Comparison of ENCODE assay signal across 1 cellular context in the genomic region with DNA sequence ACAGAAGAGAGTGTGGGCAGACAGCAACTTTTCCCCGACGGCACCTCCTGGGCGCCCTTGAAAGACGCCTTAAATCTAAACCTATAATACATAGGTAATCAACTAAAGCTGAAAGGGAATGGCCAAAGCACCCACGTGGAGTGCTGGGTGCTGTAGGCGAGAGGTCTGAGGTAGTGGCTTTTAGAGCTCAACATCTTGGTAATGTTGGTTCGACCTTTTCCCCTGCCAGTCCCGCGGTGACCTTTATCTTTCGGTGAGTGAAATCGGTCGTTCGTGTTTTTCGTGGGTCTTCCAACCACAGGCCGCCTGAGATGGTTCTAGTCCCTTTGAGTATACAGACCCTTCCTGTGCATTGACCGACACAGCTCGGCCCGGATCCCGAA.
TF ChIP-seq lines count a peak whose summit lies in the region.

No MANE protein-coding gene starts in this region.

TF ChIP-seq in K562, 482 proteins besides CTCF, POLR2A, EP300 and RAD21:
- TF ChIP-seq STAT6 (CRISPR knock-in tag; IDR thresholded peaks at IDR 0.05) (no peak), ZNF518B (CRISPR knock-in tag; IDR thresholded peaks at IDR 0.05) (no peak), KAT2B (IDR thresholded peaks at IDR 0.05; ENCODE audit: low read depth, low read length) (no peak), MIER1 (IDR thresholded peaks at IDR 0.05; ENCODE audit: low read depth) (no peak), ZZZ3 (IDR thresholded peaks at IDR 0.05) (no peak), ZNF717 (CRISPR knock-in tag; IDR thresholded peaks at IDR 0.05) (no peak), SMC3 (conservative IDR thresholded peaks at IDR 0.05; ENCODE audit: insufficient read depth, low read depth, low read length) (no peak), RHOXF2B (CRISPR knock-in tag; conservative IDR thresholded peaks at IDR 0.05) (no peak), PKNOX1 (IDR thresholded peaks at IDR 0.05) (no peak), WHSC1 (IDR thresholded peaks at IDR 0.05; ENCODE audit: low read length) (no peak), SRSF7 (optimal IDR thresholded peaks at IDR 0.05; ENCODE audit: low read depth, low read length) (no peak), HOMEZ (CRISPR knock-in tag; IDR thresholded peaks at IDR 0.05) (no peak)
- TF ChIP-seq, protein P1, sequence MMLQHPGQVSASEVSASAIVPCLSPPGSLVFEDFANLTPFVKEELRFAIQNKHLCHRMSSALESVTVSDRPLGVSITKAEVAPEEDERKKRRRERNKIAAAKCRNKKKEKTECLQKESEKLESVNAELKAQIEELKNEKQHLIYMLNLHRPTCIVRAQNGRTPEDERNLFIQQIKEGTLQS (IDR thresholded peaks at IDR 0.05): no peak
- TF ChIP-seq, protein P1 (CRISPR knock-in tag; conservative IDR thresholded peaks at IDR 0.05): no peak
